Comparison of ENCODE assay signal across 19 cellular contexts in genomic region chr2:136130511-136130910, GRCh38. TPM values are rescaled to one million over a fixed set of nuclear protein-coding genes. Genes with fewer than 3 reads are reported as not detected.
DNase-seq lines count a peak whose midpoint lies in the region; ATAC-seq, FAIRE-seq and TF ChIP-seq lines count a peak whose summit lies in the region.
"Had no signal": no experiment of that assay in that cellular context is flagged by ENCODE, and none has a peak within 500 bp of the region (broad histone marks: within the 10 kb centered on the region; RNA-seq: fewer than 3 reads in every experiment).

No MANE protein-coding gene starts in this region.

- ATAC-seq in T-cell (replicated peaks in 1 of 4) = no peak
- no peak for ATAC-seq in memory B cell (ENCODE audit: low read depth)
- ATAC-seq in GM18505 (IDR thresholded peaks at IDR 0.05; ENCODE audit: unreplicated experiment) = no peak
- ATAC-seq: gastroesophageal sphincter, left ventricle myocardium superior had no signal

- H3K27me3 Mint-ChIP-seq in activated naive CD4-positive, alpha-beta T cell treated with anti-CD3 and anti-CD28 coated beads, Interleukin-2, amount 10 ng/mL, durations not matched to agents 7 days and 5 days = peaks cover 40% of the 10 kb centered on the region
- H3K27me3 Mint-ChIP-seq in T-cell (no peaks in the 10 kb centered on the region), memory B cell (no peaks in the 10 kb centered on the region)

- CTCF ChIA-PET in activated naive CD4-positive, alpha-beta T cell treated with anti-CD3 and anti-CD28 coated beads, Interleukin-2, amount 10 ng/mL, durations not matched to agents 7 days and 5 days (lab: Charles Lee) = interaction anchor here (1.0 to 3.3 kb wide), 4 partner anchors 12 to 250 kb away, joined by 3 to 16 read pairs (median 4); no protein-coding TSS in a partner anchor
- CTCF ChIA-PET in T-cell (lab: Charles Lee) = interaction anchor here in 1 of 2 donors (0.7 kb wide), 1 partner anchor 12 kb away, joined by 5 read pairs; no protein-coding TSS in a partner anchor

- TF ChIP-seq POLR2A in GM18505 (IDR thresholded peaks at IDR 0.05; ENCODE audit: borderline replicate concordance, extremely low read depth, insufficient read depth, insufficient read length) = no peak

- H3K4me1 Mint-ChIP-seq in activated naive CD4-positive, alpha-beta T cell treated with anti-CD3 and anti-CD28 coated beads, Interleukin-2, amount 10 ng/mL, durations not matched to agents 7 days and 5 days = peaks cover 98% of the 10 kb centered on the region
- peaks cover 98 to 100% (median 99%) of the 10 kb centered on the region in 3 donors for H3K4me1 Mint-ChIP-seq in T-cell
- peaks cover 66% of the 10 kb centered on the region for H3K4me1 Mint-ChIP-seq in memory B cell

- no peak for FAIRE-seq in urothelium cell line (lab: Jason Lieb, UNC)
- FAIRE-seq: H1 had no signal

- peak overlapping the region; percentile 99 for H3K27ac Mint-ChIP-seq in activated naive CD4-positive, alpha-beta T cell treated with anti-CD3 and anti-CD28 coated beads, Interleukin-2, amount 10 ng/mL, durations not matched to agents 7 days and 5 days
- H3K27ac Mint-ChIP-seq in T-cell (peak overlapping the region; percentile 96 to 97), memory B cell (peak overlapping the region; percentile 98)

- no peak overlapping the region for H3K4me3 Mint-ChIP-seq in activated naive CD4-positive, alpha-beta T cell treated with anti-CD3 and anti-CD28 coated beads, Interleukin-2, amount 10 ng/mL, durations not matched to agents 7 days and 5 days
- H3K4me3 Mint-ChIP-seq in T-cell (peak overlapping the region; percentile 22 to 80 (median 69)), memory B cell (peak overlapping the region; percentile 63)
- H3K4me3 Mint-ChIP-seq: dendritic cell treated with granulocyte-macrophage colony-stimulating factor and Interleukin-4, amounts not matched to agents 40 ng/mL and 50 ng/mL, for 4 days had no signal

- POLR2A ChIA-PET in T-cell (lab: Charles Lee) = interaction anchor here (0.6 to 6.4 kb wide), 11 partner anchors 9 to 252 kb away, joined by 3 to 94 read pairs (median 5); partner anchors contain the start of gene CXCR4 (in 1 of the 2)

- no peaks in the 10 kb centered on the region for H3K9me3 Mint-ChIP-seq in activated naive CD4-positive, alpha-beta T cell treated with anti-CD3 and anti-CD28 coated beads, Interleukin-2, amount 10 ng/mL, durations not matched to agents 7 days and 5 days
- peaks cover 0 to 7% (median 0%) of the 10 kb centered on the region in 3 donors for H3K9me3 Mint-ChIP-seq in T-cell
- peaks cover 4% of the 10 kb centered on the region for H3K9me3 Mint-ChIP-seq in memory B cell
- H3K9me3 Mint-ChIP-seq: dendritic cell treated with granulocyte-macrophage colony-stimulating factor and Interleukin-4, amounts not matched to agents 40 ng/mL and 50 ng/mL, for 4 days had no signal

- peaks cover 7% of the 10 kb centered on the region for H3K36me3 Mint-ChIP-seq in activated naive CD4-positive, alpha-beta T cell treated with anti-CD3 and anti-CD28 coated beads, Interleukin-2, amount 10 ng/mL, durations not matched to agents 7 days and 5 days
- H3K36me3 Mint-ChIP-seq in T-cell (no peaks in the 10 kb centered on the region), memory B cell (peaks cover 2% of the 10 kb centered on the region)

- no peak for DNase-seq in activated naive CD4-positive, alpha-beta T cell treated with anti-CD3 and anti-CD28 coated beads, Interleukin-2, amount 10 ng/mL, durations not matched to agents 7 days and 5 days
- no peak for DNase-seq in activated naive CD4-positive, alpha-beta T cell treated with anti-CD3 and anti-CD28 coated beads, Interleukin-2, amount 50 U/mL, for 16 hours
- DNase-seq in T-cell (no peak), memory B cell (ENCODE audit: low spot score in 2 of 2) (no peak), urothelium cell line (ENCODE audit: low spot score) (peak; percentile 27), OCI-M2 (lab: John Stamatoyannopoulos, UW; ENCODE audit: unreplicated experiment) (no peak), KG1 (lab: John Stamatoyannopoulos, UW) (no peak)
- DNase-seq: activated CD4-positive, alpha-beta T cell treated with anti-CD3 and anti-CD28 coated beads, Interleukin-2, amount 50 U/mL, for 48 hours; brain microvascular endothelial cell; erythroblast; left ventricle myocardium superior; NCI-H1436 treated with DMSO at 0.1 percent for 48 hours; NCI-H446 treated with DMSO at 0.1 percent for 48 hours; SHP77 treated with DMSO at 0.1 percent for 48 hours had no signal

RNA-seq across cellular contexts. Expression of gene CXCR4, which starts 12.6 kb away (rescaled TPM):
- 1,000 to 10,000 TPM in 2 of 5 donors, 100 to 1,000 TPM in 3; 274 to 1,514 (median 326) TPM for total RNA-seq in T-cell
- total RNA-seq: LHCN-M2 had no signal
